In the genomic region with DNA sequence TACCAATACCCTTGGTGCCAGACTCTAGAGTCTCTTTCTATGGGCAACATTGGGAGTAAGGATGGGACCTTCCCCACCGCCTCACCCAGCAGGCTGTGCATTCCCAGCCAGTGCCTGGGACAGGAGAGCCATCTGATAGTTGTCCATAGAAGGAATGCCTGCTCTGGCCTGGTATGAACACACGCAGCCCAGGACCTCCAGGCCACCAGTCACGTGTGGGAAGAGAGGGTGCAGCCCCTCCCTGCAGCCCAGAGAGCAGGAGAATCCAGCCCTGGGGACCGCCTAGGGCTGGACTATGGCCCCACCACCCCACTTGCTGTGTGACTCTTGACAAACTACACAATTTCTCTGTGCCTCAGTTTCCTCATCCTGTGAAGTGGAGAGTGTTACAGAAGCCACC, we compare ENCODE assay signal across 1 cellular context.
A peak's percentile ranks its signal among the peaks of the same experiment; 100 is the strongest.
TF ChIP-seq lines count a peak whose summit lies in the region.

No MANE protein-coding gene starts in this region.

TF ChIP-seq in K562, 482 proteins besides CTCF, POLR2A, EP300 and RAD21:
- TF ChIP-seq, protein P1, sequence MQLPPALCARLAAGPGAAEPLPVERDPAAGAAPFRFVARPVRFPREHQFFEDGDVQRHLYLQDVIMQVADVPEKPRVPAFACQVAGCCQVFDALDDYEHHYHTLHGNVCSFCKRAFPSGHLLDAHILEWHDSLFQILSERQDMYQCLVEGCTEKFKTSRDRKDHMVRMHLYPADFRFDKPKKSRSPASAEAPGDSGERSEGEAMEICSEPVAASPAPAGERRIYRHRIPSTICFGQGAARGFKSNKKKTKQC (CRISPR knock-in tag; IDR thresholded peaks at IDR 0.05): no peak
- TF ChIP-seq, protein P2, sequence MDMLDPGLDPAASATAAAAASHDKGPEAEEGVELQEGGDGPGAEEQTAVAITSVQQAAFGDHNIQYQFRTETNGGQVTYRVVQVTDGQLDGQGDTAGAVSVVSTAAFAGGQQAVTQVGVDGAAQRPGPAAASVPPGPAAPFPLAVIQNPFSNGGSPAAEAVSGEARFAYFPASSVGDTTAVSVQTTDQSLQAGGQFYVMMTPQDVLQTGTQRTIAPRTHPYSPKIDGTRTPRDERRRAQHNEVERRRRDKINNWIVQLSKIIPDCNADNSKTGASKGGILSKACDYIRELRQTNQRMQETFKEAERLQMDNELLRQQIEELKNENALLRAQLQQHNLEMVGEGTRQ (CRISPR knock-in tag; IDR thresholded peaks at IDR 0.05): peak; percentile 49
- TF ChIP-seq, protein P3, sequence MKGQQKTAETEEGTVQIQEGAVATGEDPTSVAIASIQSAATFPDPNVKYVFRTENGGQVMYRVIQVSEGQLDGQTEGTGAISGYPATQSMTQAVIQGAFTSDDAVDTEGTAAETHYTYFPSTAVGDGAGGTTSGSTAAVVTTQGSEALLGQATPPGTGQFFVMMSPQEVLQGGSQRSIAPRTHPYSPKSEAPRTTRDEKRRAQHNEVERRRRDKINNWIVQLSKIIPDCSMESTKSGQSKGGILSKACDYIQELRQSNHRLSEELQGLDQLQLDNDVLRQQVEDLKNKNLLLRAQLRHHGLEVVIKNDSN (CRISPR knock-in tag; IDR thresholded peaks at IDR 0.05): peak; percentile 34; the same call in 1 of the 2 replicates
- TF ChIP-seq ZNF589 (CRISPR knock-in tag; IDR thresholded peaks at IDR 0.05; ENCODE audit: low read depth): no peak
- TF ChIP-seq CTBP1 (IDR thresholded peaks at IDR 0.05; ENCODE audit: borderline replicate concordance): no peak
